18 cellular contexts compared by ENCODE assay signal in genomic region chr7:102403563-102403962, GRCh38. TPM values are rescaled to one million over a fixed set of nuclear protein-coding genes. Genes with fewer than 3 reads are reported as not detected.
DNase-seq lines count a peak whose midpoint lies in the region; ATAC-seq and TF ChIP-seq lines count a peak whose summit lies in the region.
"Had no signal": no experiment of that assay in that cellular context is flagged by ENCODE, and none has a peak within 500 bp of the region (broad histone marks: within the 10 kb centered on the region; RNA-seq: fewer than 3 reads in every experiment).

No MANE protein-coding gene starts in this region.

- no peak overlapping the region for H2BK5ac ChIP-seq in mesenchymal stem cell (ENCODE audit: low read depth, low read length, poor library complexity, severe bottlenecking)

- H2AK5ac ChIP-seq in mesenchymal stem cell (ENCODE audit: low read length, severe bottlenecking), result no peak overlapping the region

- 94% methylated on average over 3 of the region's 3 CpGs for WGBS in mesenchymal stem cell

- CTCF ChIA-PET in OCI-LY7 (lab: Charles Lee; ENCODE audit: unreplicated experiment) (interaction anchor here (1.1 kb wide), 1 partner anchor 64 kb away, joined by 3 read pairs; no protein-coding TSS in a partner anchor), T-cell (lab: Charles Lee) (interaction anchor here (1.0 to 2.5 kb wide), 3 partner anchors 31 to 46 kb away, joined by 3 to 9 read pairs (median 3); no protein-coding TSS in a partner anchor)

- H3K9me3 ChIP-seq in OCI-LY7 (ENCODE audit: low read length) (no peaks in the 10 kb centered on the region), fibroblast of lung (ENCODE audit: control insufficient read depth, insufficient read depth, low read depth, low read length) (no peaks in the 10 kb centered on the region), mesenchymal stem cell (ENCODE audit: control insufficient read depth, low read length) (no peaks in the 10 kb centered on the region)
- H3K9me3 ChIP-seq: BE2C had no signal

- peak overlapping the region in 1 of 2 donors; percentile 72 for H3K27ac Mint-ChIP-seq in natural killer cell treated with Interleukin-12 subunit alpha and Interleukin-12 subunit beta and Interleukin-15 and Interleukin-18, amount 100 ng/mL, for 72 hours
- H3K27ac Mint-ChIP-seq in natural killer cell, result peak overlapping the region in 1 of 2 donors; percentile 58
- H3K27ac Mint-ChIP-seq in T-cell, result no peak overlapping the region
- H3K27ac Mint-ChIP-seq: CD8-positive, alpha-beta T cell; GM23338 had no signal

- POLR2A ChIA-PET in OCI-LY7 (lab: Charles Lee), result no interaction called here
- POLR2A ChIA-PET in T-cell (lab: Charles Lee), result no interaction called here

- intact Hi-C loops in natural killer cell (cut with micrococcal nuclease) (no loop called here), OCI-LY7 (cut with micrococcal nuclease; ENCODE audit: unreplicated experiment) (no loop called here)

- no peaks in the 10 kb centered on the region for H3K27me3 ChIP-seq in fibroblast of lung (ENCODE audit: control insufficient read depth, insufficient read depth, low read length)
- H3K27me3 ChIP-seq in mesenchymal stem cell (ENCODE audit: control insufficient read depth in 1 of 2, insufficient read depth in 1 of 2, low read length in 2 of 2), result no peaks in the 10 kb centered on the region
- H3K27me3 ChIP-seq: BE2C had no signal

- no peak overlapping the region for H3K14ac ChIP-seq in mesenchymal stem cell (ENCODE audit: low read length in 2 of 2)

- H3K9me2 ChIP-seq in OCI-LY7 (ENCODE audit: insufficient read depth, low read length), result no peaks in the 10 kb centered on the region

- H3K4me3 ChIP-seq in OCI-LY7 (ENCODE audit: low read depth, low read length, poor library complexity, severe bottlenecking) (no peak overlapping the region), fibroblast of lung (replicated peaks in 1 of 4; ENCODE audit: control extremely low read depth in 1 of 4, insufficient read depth in 1 of 4, low read depth in 3 of 4, low read length in 4 of 4) (no peak overlapping the region), mesenchymal stem cell (ENCODE audit: insufficient read depth in 1 of 2, low read depth in 1 of 2, low read length in 2 of 2) (no peak overlapping the region)
- H3K4me3 ChIP-seq: GM23338 had no signal

- H3K4me3 Mint-ChIP-seq in natural killer cell treated with Interleukin-12 subunit alpha and Interleukin-12 subunit beta and Interleukin-15 and Interleukin-18, amount 100 ng/mL, for 72 hours, result peak overlapping the region; percentile 17
- H3K4me3 Mint-ChIP-seq in natural killer cell (no peak overlapping the region), T-cell (no peak overlapping the region)
- H3K4me3 Mint-ChIP-seq: CD8-positive, alpha-beta T cell; GM23338 had no signal

- H3K9me3 Mint-ChIP-seq in natural killer cell treated with Interleukin-12 subunit alpha and Interleukin-12 subunit beta and Interleukin-15 and Interleukin-18, amount 100 ng/mL, for 72 hours, result no peaks in the 10 kb centered on the region
- H3K9me3 Mint-ChIP-seq in natural killer cell (no peaks in the 10 kb centered on the region), T-cell (no peaks in the 10 kb centered on the region)
- H3K9me3 Mint-ChIP-seq: CD8-positive, alpha-beta T cell; GM23338 had no signal

- H3K4me1 ChIP-seq in OCI-LY7 (ENCODE audit: insufficient read depth, low read length, poor library complexity, severe bottlenecking) (peaks cover 48% of the 10 kb centered on the region), fibroblast of lung (ENCODE audit: control insufficient read depth, extremely low read depth, insufficient read depth, low read length) (no peaks in the 10 kb centered on the region), mesenchymal stem cell (ENCODE audit: control insufficient read depth, insufficient read depth, low read depth, low read length) (peaks cover 4% of the 10 kb centered on the region)
- H3K4me1 ChIP-seq: BE2C had no signal

- no peak overlapping the region for H2BK15ac ChIP-seq in mesenchymal stem cell (ENCODE audit: low read depth, poor library complexity, severe bottlenecking)

- H2BK120ac ChIP-seq in mesenchymal stem cell (ENCODE audit: low read depth, low read length), result no peak overlapping the region

- H3K27ac ChIP-seq in OCI-LY7 (ENCODE audit: low read depth, low read length, poor library complexity, severe bottlenecking) (peak overlapping the region; percentile 62), fibroblast of lung (ENCODE audit: insufficient read depth, low read length) (peak overlapping the region; percentile 41), mesenchymal stem cell (ENCODE audit: low read length, poor library complexity, severe bottlenecking) (no peak overlapping the region)

- DNase-seq in natural killer cell treated with Interleukin-12 subunit alpha and Interleukin-12 subunit beta and Interleukin-15 and Interleukin-18, amount 100 ng/mL, for 72 hours (ENCODE audit: low spot score), result no peak
- DNase-seq in natural killer cell (no peak), OCI-LY7 (ENCODE audit: low spot score) (no peak), fibroblast of lung (ENCODE audit: low read depth in 2 of 2) (no peak), mesenchymal stem cell (no peak), T-cell (no peak)
- DNase-seq: BE2C; CD8-positive, alpha-beta T cell; KG1; NCI-H1092 treated with DMSO at 0.1 percent for 48 hours; NCI-H1694 treated with DMSO at 0.1 percent for 48 hours; NCI-H69; SHP77 treated with DMSO at 0.1 percent for 48 hours had no signal

- TF ChIP-seq CTCF in natural killer cell (IDR thresholded peaks at IDR 0.05) (no peak), OCI-LY7 (conservative IDR thresholded peaks at IDR 0.05; ENCODE audit: low read length) (no peak), fibroblast of lung (conservative IDR thresholded peaks at IDR 0.05 in 1 of 2, IDR thresholded peaks at IDR 0.05 in 1 of 2; ENCODE audit: low read depth in 1 of 2, low read length in 2 of 2) (no peak)

- H2BK12ac ChIP-seq in mesenchymal stem cell (ENCODE audit: low read length in 2 of 2), result no peak overlapping the region

- H4K8ac ChIP-seq in mesenchymal stem cell (ENCODE audit: low read length), result no peak overlapping the region

- no peak overlapping the region for H3K9ac ChIP-seq in fibroblast of lung (ENCODE audit: insufficient read depth, low read length)
- H3K9ac ChIP-seq in mesenchymal stem cell (ENCODE audit: low read length), result no peak overlapping the region

- no peaks in the 10 kb centered on the region for H3K79me2 ChIP-seq in OCI-LY7 (ENCODE audit: insufficient read depth, low read depth, low read length)
- H3K79me2 ChIP-seq in fibroblast of lung (ENCODE audit: control insufficient read depth, insufficient read depth, low read length), result no peaks in the 10 kb centered on the region

- peaks cover 14 to 16% of the 10 kb centered on the region in 2 donors for H3K4me1 Mint-ChIP-seq in natural killer cell treated with Interleukin-12 subunit alpha and Interleukin-12 subunit beta and Interleukin-15 and Interleukin-18, amount 100 ng/mL, for 72 hours (ENCODE audit: low read depth in 2 of 2)
- H3K4me1 Mint-ChIP-seq in natural killer cell, result peaks cover 9 to 23% of the 10 kb centered on the region in 2 donors
- peaks cover 5 to 15% (median 8%) of the 10 kb centered on the region in 3 donors for H3K4me1 Mint-ChIP-seq in T-cell

- H3K23ac ChIP-seq in mesenchymal stem cell (ENCODE audit: low read length in 2 of 2), result no peak overlapping the region

- no peak overlapping the region for H3K4ac ChIP-seq in mesenchymal stem cell (ENCODE audit: low read depth in 1 of 2, low read length in 2 of 2)

- H3K36me3 ChIP-seq in OCI-LY7 (ENCODE audit: insufficient read depth, low read length), result peaks cover 97% of the 10 kb centered on the region
- H3K36me3 ChIP-seq in fibroblast of lung (ENCODE audit: control insufficient read depth, insufficient read depth, low read length), result peaks cover 22% of the 10 kb centered on the region
- peaks cover 66 to 95% of the 10 kb centered on the region in 2 experiments for H3K36me3 ChIP-seq in mesenchymal stem cell (ENCODE audit: control insufficient read depth in 1 of 2, insufficient read depth in 2 of 2, low read depth in 1 of 2, low read length in 2 of 2)

- BruUV-seq in OCI-LY7 (replicated peaks; lab: Mats Ljungman, UMichigan), result no TSS peak

- no peak for ATAC-seq in natural killer cell treated with Interleukin-12 subunit alpha and Interleukin-12 subunit beta and Interleukin-15 and Interleukin-18, amount 100 ng/mL, for 72 hours
- ATAC-seq in natural killer cell, result no peak
- ATAC-seq in GM18870 (IDR thresholded peaks at IDR 0.05; ENCODE audit: unreplicated experiment), result no peak
- ATAC-seq in T-cell (replicated peaks in 1 of 4), result no peak

- H3K27me3 Mint-ChIP-seq in natural killer cell treated with Interleukin-12 subunit alpha and Interleukin-12 subunit beta and Interleukin-15 and Interleukin-18, amount 100 ng/mL, for 72 hours, result no peaks in the 10 kb centered on the region
- H3K27me3 Mint-ChIP-seq in natural killer cell (ENCODE audit: low read depth in 2 of 2), result no peaks in the 10 kb centered on the region
- no peaks in the 10 kb centered on the region for H3K27me3 Mint-ChIP-seq in T-cell

- no peak overlapping the region for H4K91ac ChIP-seq in mesenchymal stem cell (ENCODE audit: low read length)

- H3K18ac ChIP-seq in mesenchymal stem cell (ENCODE audit: low read depth in 1 of 2, low read length in 2 of 2), result no peak overlapping the region

- H4K20me1 ChIP-seq in OCI-LY7 (ENCODE audit: insufficient read depth, low read length), result no peaks in the 10 kb centered on the region
- no peaks in the 10 kb centered on the region for H4K20me1 ChIP-seq in fibroblast of lung (ENCODE audit: control insufficient read depth, extremely low read depth, insufficient read depth, low read length)

- H2AFZ ChIP-seq in OCI-LY7 (ENCODE audit: low read length) (no peak overlapping the region), fibroblast of lung (ENCODE audit: low read length) (no peak overlapping the region), mesenchymal stem cell (ENCODE audit: low read depth, low read length) (no peak overlapping the region)
- H2AFZ ChIP-seq: GM23338 had no signal

- peaks cover 29% of the 10 kb centered on the region for H3K36me3 Mint-ChIP-seq in natural killer cell treated with Interleukin-12 subunit alpha and Interleukin-12 subunit beta and Interleukin-15 and Interleukin-18, amount 100 ng/mL, for 72 hours
- H3K36me3 Mint-ChIP-seq in natural killer cell, result peaks cover 8% of the 10 kb centered on the region
- peaks cover 59% of the 10 kb centered on the region for H3K36me3 Mint-ChIP-seq in T-cell

- peak overlapping the region; percentile 27; the same call in 1 of the 2 replicates for H3K4me2 ChIP-seq in OCI-LY7 (ENCODE audit: low read length)
- no peak overlapping the region for H3K4me2 ChIP-seq in fibroblast of lung (ENCODE audit: extremely low read depth, insufficient read depth, low read length)
- H3K4me2 ChIP-seq in mesenchymal stem cell (ENCODE audit: low read length, poor library complexity, severe bottlenecking), result no peak overlapping the region
- H3K4me2 ChIP-seq: GM23338 had no signal

- H3K79me1 ChIP-seq in mesenchymal stem cell (replicated peaks; ENCODE audit: low read length, poor library complexity, severe bottlenecking), result peaks cover 24% of the 10 kb centered on the region

RNA-seq across cellular contexts. Expression of gene PRKRIP1, which starts 7.4 kb away (rescaled TPM):
- 10 to 100 TPM; 26.7 to 39.5 TPM for total RNA-seq in natural killer cell treated with Interleukin-12 subunit alpha and Interleukin-12 subunit beta and Interleukin-15 and Interleukin-18, amount 100 ng/mL, for 72 hours
- total RNA-seq in natural killer cell (10 to 100 TPM; 38.2 to 44.2 (median 39.5) TPM), OCI-LY7 (2022) (42.5 and 48.2 TPM in 2 replicates), fibroblast of lung (12.3 and 16.3 TPM in 2 replicates), T-cell (10 to 100 TPM; 37.1 to 56.2 (median 48.3) TPM)
- 47.1 and 60.7 TPM in 2 replicates for total RNA-seq in OCI-LY7 (2014; rRNA removed; shearing (Covaris generic))
- 12.4 and 13.8 TPM in 2 replicates for polyA plus RNA-seq in fibroblast of lung
- 15.3 and 18.1 TPM in 2 replicates for polyA plus RNA-seq in fibroblast of lung (2012)
- polyA minus RNA-seq in fibroblast of lung (ENCODE audit: low replicate concordance), result 0.82 and 3.1 TPM in 2 replicates
- polyA plus RNA-seq in mesenchymal stem cell (2013, experiment 1 of 2), result 22.0 TPM
- polyA plus RNA-seq in mesenchymal stem cell (2013, experiment 2 of 2), result 20.5 TPM

RNA-seq across cellular contexts. Expression of gene ORAI2, which starts 29.8 kb away (rescaled TPM):
- 10 to 100 TPM; 56.5 to 70.4 TPM for total RNA-seq in natural killer cell treated with Interleukin-12 subunit alpha and Interleukin-12 subunit beta and Interleukin-15 and Interleukin-18, amount 100 ng/mL, for 72 hours
- 10 to 100 TPM; 39.1 to 55.0 (median 41.3) TPM for total RNA-seq in natural killer cell
- 130 and 149 TPM in 2 replicates for total RNA-seq in OCI-LY7 (2014; rRNA removed; shearing (Covaris generic))
- 230 and 263 TPM in 2 replicates for total RNA-seq in OCI-LY7 (2022)
- 14.9 and 26.6 TPM in 2 replicates for total RNA-seq in fibroblast of lung
- 20.3 and 22.1 TPM in 2 replicates for polyA plus RNA-seq in fibroblast of lung
- 40.1 and 40.2 TPM in 2 replicates for polyA plus RNA-seq in fibroblast of lung (2012)
- 62.5 and 69.8 TPM in 2 replicates for polyA minus RNA-seq in fibroblast of lung (ENCODE audit: low replicate concordance)
- 65.2 TPM for polyA plus RNA-seq in mesenchymal stem cell (2013, experiment 1 of 2)
- 65.3 TPM for polyA plus RNA-seq in mesenchymal stem cell (2013, experiment 2 of 2)
- 10 to 100 TPM; 23.0 to 47.5 (median 37.8) TPM for total RNA-seq in T-cell

RNA-seq across cellular contexts. Expression of gene SPDYE6, which starts 47.3 kb away (rescaled TPM):
- total RNA-seq in natural killer cell treated with Interleukin-12 subunit alpha and Interleukin-12 subunit beta and Interleukin-15 and Interleukin-18, amount 100 ng/mL, for 72 hours, result not detected
- total RNA-seq in natural killer cell (not detected), OCI-LY7 (2022) (not detected in 2 replicates), fibroblast of lung (not detected in 2 replicates), T-cell (not detected)
- total RNA-seq in OCI-LY7 (2014; rRNA removed; shearing (Covaris generic)), result not detected in 2 replicates
- polyA plus RNA-seq in fibroblast of lung, result not detected in 2 replicates
- 0.55 and 0.68 TPM in 2 replicates for polyA plus RNA-seq in fibroblast of lung (2012)
- not detected in 2 replicates for polyA minus RNA-seq in fibroblast of lung (ENCODE audit: low replicate concordance)
- not detected for polyA plus RNA-seq in mesenchymal stem cell (2013, experiment 1 of 2)
- polyA plus RNA-seq in mesenchymal stem cell (2013, experiment 2 of 2), result not detected
- total RNA-seq: CD8-positive, alpha-beta T cell; Daoy; GM23338; MCF 10A had no signal
- polyA plus RNA-seq: AG04450, GM23338 had no signal
